In genomic region chr7:74657692-74658170, GRCh38 we compare ENCODE assay signal across 8 cellular contexts. TPM values are rescaled to one million over a fixed set of nuclear protein-coding genes. Genes with fewer than 3 reads are reported as not detected.
A peak's percentile ranks its signal among the peaks of the same experiment; 100 is the strongest.
DNase-seq lines count a peak whose midpoint lies in the region; ATAC-seq lines count a peak whose summit lies in the region.

TSS of gene GTF2I (plus strand) at chr7:74657718. CDS start at chr7:74689129, 31,411 bp downstream.

- H3K4me1 ChIP-seq in endocrine pancreas (ENCODE audit: control insufficient read depth, insufficient read depth, low read length) (no peaks in the 10 kb centered on the region), muscle layer of colon (ENCODE audit: insufficient read depth, low read length) (peaks cover 41% of the 10 kb centered on the region)

- H3K27me3 ChIP-seq in endocrine pancreas (ENCODE audit: control insufficient read depth, insufficient read depth, low read length): no peaks in the 10 kb centered on the region
- no peaks in the 10 kb centered on the region for H3K27me3 ChIP-seq in muscle layer of colon (ENCODE audit: control insufficient read depth in 1 of 2, insufficient read depth in 2 of 2, low read length in 2 of 2)

- H3K9ac ChIP-seq in endocrine pancreas (ENCODE audit: control insufficient read depth, insufficient read depth, low read length) (peak within 1 kb of the TSS; percentile 88), muscle layer of colon (ENCODE audit: low read length) (peak within 1 kb of the TSS; percentile 76)

- H3K36me3 ChIP-seq in endocrine pancreas (ENCODE audit: control insufficient read depth, insufficient read depth, low read length): no peaks in the 10 kb centered on the region
- no peaks in the 10 kb centered on the region for H3K36me3 ChIP-seq in muscle layer of colon (ENCODE audit: insufficient read depth, low read length)

- H3K27ac ChIP-seq in muscle layer of colon (ENCODE audit: low read depth, low read length): peak within 1 kb of the TSS; percentile 99

- H3K27ac Mint-ChIP-seq in activated naive CD4-positive, alpha-beta T cell treated with anti-CD3 and anti-CD28 coated beads for 36 hours: peak within 1 kb of the TSS; percentile 84

- ATAC-seq in HG03045 (IDR thresholded peaks at IDR 0.05; ENCODE audit: unreplicated experiment): peak; percentile 19

- H3K4me3 ChIP-seq in endocrine pancreas (ENCODE audit: control insufficient read depth, insufficient read depth, low read length) (peak within 1 kb of the TSS; percentile 90), muscle layer of colon (ENCODE audit: low read depth in 1 of 2, low read length in 2 of 2) (peak within 1 kb of the TSS; percentile 90 to 94)

- peak within 1 kb of the TSS; percentile 85 for H3K4me3 Mint-ChIP-seq in activated naive CD4-positive, alpha-beta T cell treated with anti-CD3 and anti-CD28 coated beads for 36 hours

- peak; percentile 38 for DNase-seq in activated naive CD4-positive, alpha-beta T cell treated with anti-CD3 and anti-CD28 coated beads for 36 hours
- no peak for DNase-seq in activated naive CD4-positive, alpha-beta T cell treated with Interleukin-2 at 50 U/mL for 16 hours
- DNase-seq in ureter (ENCODE audit: low spot score) (peak; percentile 57), COLO829 (ENCODE audit: low spot score) (no peak)

- CTCF ChIA-PET in activated naive CD4-positive, alpha-beta T cell treated with anti-CD3 and anti-CD28 coated beads for 36 hours (lab: Charles Lee): no interaction called here

- intact Hi-C loops in activated naive CD4-positive, alpha-beta T cell treated with anti-CD3 and anti-CD28 coated beads for 36 hours (cut with micrococcal nuclease): loop anchor here (1.0 to 10.0 kb wide), 8 partner anchors 8 to 943 kb away; partner anchors contain the start of genes RFC2 and STX1A
- intact Hi-C loops in T-helper 2 cell treated with Interferon-gamma antibody and Interleukin-4, amounts not matched to agents 100 ng/mL and 5 ng/mL, for 36 hours (cut with micrococcal nuclease): loop anchor here (2.0 to 5.0 kb wide), 2 partner anchors 205 to 1135 kb away; partner anchors contain the start of genes BAZ1B and GTF2IRD1

- H3K36me3 Mint-ChIP-seq in activated naive CD4-positive, alpha-beta T cell treated with anti-CD3 and anti-CD28 coated beads for 36 hours (ENCODE audit: low read depth): peaks cover 5% of the 10 kb centered on the region

- H3K4me1 Mint-ChIP-seq in activated naive CD4-positive, alpha-beta T cell treated with anti-CD3 and anti-CD28 coated beads for 36 hours (ENCODE audit: low read depth): peaks cover 49% of the 10 kb centered on the region

- H3K9me3 ChIP-seq in endocrine pancreas (ENCODE audit: control insufficient read depth, low read length): no peaks in the 10 kb centered on the region
- H3K9me3 ChIP-seq in muscle layer of colon (ENCODE audit: low read length): no peaks in the 10 kb centered on the region

- H3K27me3 Mint-ChIP-seq in activated naive CD4-positive, alpha-beta T cell treated with anti-CD3 and anti-CD28 coated beads for 36 hours (ENCODE audit: low read depth): peaks cover 1% of the 10 kb centered on the region

- H3K9me3 Mint-ChIP-seq in activated naive CD4-positive, alpha-beta T cell treated with anti-CD3 and anti-CD28 coated beads for 36 hours: no peaks in the 10 kb centered on the region

RNA-seq across cellular contexts. Expression of gene GTF2I, which starts in this region (rescaled TPM):
- total RNA-seq in activated naive CD4-positive, alpha-beta T cell treated with anti-CD3 and anti-CD28 coated beads for 36 hours: 10 to 100 TPM; 81.3 to 81.5 TPM
- 167 and 169 TPM in 2 replicates for total RNA-seq in T-helper 2 cell treated with Interferon-gamma antibody and Interleukin-4, amounts not matched to agents 100 ng/mL and 5 ng/mL, for 36 hours
- 277 TPM for total RNA-seq in ureter

Comparison
In these comparisons a context has a peak if more than half of its experiments do, and no peak if none do; other contexts are left out.
1. DNase-seq: peak in activated naive CD4-positive, alpha-beta T cell treated with anti-CD3 and anti-CD28 coated beads for 36 hours (single experiment) and ureter (single experiment); none in activated naive CD4-positive, alpha-beta T cell treated with Interleukin-2 at 50 U/mL for 16 hours (single experiment) and COLO829 (single experiment).